In the genomic region with DNA sequence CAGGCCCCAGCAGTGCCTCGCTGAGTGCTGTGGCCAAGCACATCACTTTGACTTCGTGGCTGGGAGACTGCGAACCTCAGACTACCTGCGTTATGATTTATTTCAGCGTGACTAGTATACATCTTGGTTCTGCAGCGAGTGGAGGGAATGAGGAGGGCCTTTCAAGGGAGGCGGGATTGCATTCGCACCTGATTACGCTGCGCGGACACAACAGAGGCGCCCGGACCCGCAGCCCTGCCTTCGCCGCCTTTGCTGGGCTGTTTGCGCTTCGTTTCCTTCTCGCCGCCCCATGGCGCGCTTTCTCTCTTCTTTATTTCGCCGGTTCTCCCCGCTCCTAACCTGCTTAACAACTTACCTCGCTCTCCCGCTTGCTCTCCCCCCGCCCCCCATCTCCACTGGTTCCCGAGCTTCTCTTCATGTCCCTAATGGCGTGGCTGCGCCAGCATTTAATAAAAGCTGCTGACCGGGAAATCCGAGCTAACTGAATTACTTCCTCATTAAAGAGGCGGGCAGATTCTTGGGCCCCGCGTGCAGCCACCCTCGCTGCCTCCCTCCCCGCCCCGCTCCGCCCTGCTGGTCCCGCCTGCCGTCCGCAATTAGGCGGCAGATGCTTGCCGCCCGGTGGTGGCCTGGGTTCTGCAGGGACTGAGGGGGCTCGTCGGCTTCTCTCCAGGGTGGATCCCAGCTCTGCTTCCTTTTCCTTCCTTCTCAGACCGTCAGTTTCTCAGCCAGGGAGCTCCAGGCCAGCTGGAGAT, we compare ENCODE assay signal across 10 cellular contexts.
A peak's percentile ranks its signal among the peaks of the same experiment; 100 is the strongest.
DNase-seq lines count a peak whose midpoint lies in the region; ATAC-seq lines count a peak whose summit lies in the region.
"Had no signal": no experiment of that assay in that cellular context is flagged by ENCODE, and none has a peak within 500 bp of the region (broad histone marks: within the 10 kb centered on the region; RNA-seq: fewer than 3 reads in every experiment).

No MANE protein-coding gene starts in this region.

- DNase-seq in T-helper 1 cell (no peak), activated T-cell treated with anti-CD3 and anti-CD28 coated beads for 24 hours (ENCODE audit: low read depth) (peak; percentile 2), left ventricle myocardium superior (peak; percentile 66), AG08396 (ENCODE audit: low spot score) (no peak), occipital lobe (lab: John Stamatoyannopoulos, UW) (no peak)

- ATAC-seq in left ventricle myocardium superior (peak; percentile 85), GM21447 (IDR thresholded peaks at IDR 0.05; ENCODE audit: unreplicated experiment) (no peak)
- ATAC-seq: A549 had no signal

- peak overlapping the region; percentile 72 for H3K4me3 Mint-ChIP-seq in T-helper 1 cell treated with Interleukin-12 subunit alpha and Interleukin-12 subunit beta and Interleukin-4 antibody, amounts not matched to agents 30 μg/mL and 1 μg/mL, for 36 hours

- H3K27me3 Mint-ChIP-seq in T-helper 1 cell treated with Interleukin-12 subunit alpha and Interleukin-12 subunit beta and Interleukin-4 antibody, amounts not matched to agents 30 μg/mL and 1 μg/mL, for 36 hours (ENCODE audit: low read depth) = peaks cover 42% of the 10 kb centered on the region

- H3K9me3 Mint-ChIP-seq in T-helper 1 cell treated with Interleukin-12 subunit alpha and Interleukin-12 subunit beta and Interleukin-4 antibody, amounts not matched to agents 30 μg/mL and 1 μg/mL, for 36 hours = no peaks in the 10 kb centered on the region

- H3K36me3 Mint-ChIP-seq in T-helper 1 cell treated with Interleukin-12 subunit alpha and Interleukin-12 subunit beta and Interleukin-4 antibody, amounts not matched to agents 30 μg/mL and 1 μg/mL, for 36 hours (ENCODE audit: low read depth) = no peaks in the 10 kb centered on the region

- intact Hi-C loops in left ventricle myocardium superior (cut with micrococcal nuclease) = no loop called here

- H3K27ac ChIP-seq in skin epidermis = no peak overlapping the region
- H3K27ac ChIP-seq: A549, KMS-11 had no signal

- H3K4me1 Mint-ChIP-seq in T-helper 1 cell treated with Interleukin-12 subunit alpha and Interleukin-12 subunit beta and Interleukin-4 antibody, amounts not matched to agents 30 μg/mL and 1 μg/mL, for 36 hours (ENCODE audit: low read depth) = peaks cover 2% of the 10 kb centered on the region

- H3K27ac Mint-ChIP-seq in T-helper 1 cell treated with Interleukin-12 subunit alpha and Interleukin-12 subunit beta and Interleukin-4 antibody, amounts not matched to agents 30 μg/mL and 1 μg/mL, for 36 hours = no peak overlapping the region

- peak overlapping the region in 5 of 7 experiments; percentile 8 to 43 (median 14) for H3K4me3 ChIP-seq in skin epidermis
- H3K4me3 ChIP-seq: A549 had no signal

Comparison
In these comparisons a context has a peak if more than half of its experiments do, and no peak if none do; other contexts are left out.
1. DNase-seq: peak in activated T-cell treated with anti-CD3 and anti-CD28 coated beads for 24 hours (single experiment) and left ventricle myocardium superior (single experiment); none in T-helper 1 cell (0 of 5), AG08396 (single experiment) and occipital lobe (single experiment).